In genomic region chr17:78563189-78564145, GRCh38 we compare ENCODE assay signal across 20 cellular contexts. TPM values are rescaled to one million over a fixed set of nuclear protein-coding genes. Genes with fewer than 3 reads are reported as not detected.
DNase-seq lines count a peak whose midpoint lies in the region; ATAC-seq and TF ChIP-seq lines count a peak whose summit lies in the region.
"Had no signal": no experiment of that assay in that cellular context is flagged by ENCODE, and none has a peak within 500 bp of the region (broad histone marks: within the 10 kb centered on the region; RNA-seq: fewer than 3 reads in every experiment).

No MANE protein-coding gene starts in this region.

- no peak for TF ChIP-seq POLR2A in esophagus squamous epithelium (IDR thresholded peaks at IDR 0.05)

- TF ChIP-seq RAD21 in liver (IDR thresholded peaks at IDR 0.05) = no peak

- H3K27ac ChIP-seq in BLaER1 = no peak overlapping the region
- peak overlapping the region in 3 of 4 donors; percentile 21 to 55 (median 49) for H3K27ac ChIP-seq in esophagus squamous epithelium
- no peak overlapping the region for H3K27ac ChIP-seq in liver (ENCODE audit: low read depth in 1 of 2, low read length in 2 of 2)
- no peak overlapping the region for H3K27ac ChIP-seq in lower lobe of right lung
- H3K27ac ChIP-seq: brain microvascular endothelial cell had no signal

- ATAC-seq in lower lobe of right lung = no peak
- ATAC-seq: GM12878, SK-N-SH treated with all-trans-retinoic acid at 6 μM for 48 hours had no signal

- H3K9ac ChIP-seq in BLaER1 = no peak overlapping the region
- H3K9ac ChIP-seq in liver (ENCODE audit: low read depth in 1 of 2, low read length in 2 of 2) = no peak overlapping the region

- H3K27me3 ChIP-seq in BLaER1 (no peaks in the 10 kb centered on the region), esophagus squamous epithelium (peaks cover 0 to 54% (median 0%) of the 10 kb centered on the region in 4 donors), liver (ENCODE audit: control insufficient read depth in 4 of 4, insufficient read depth in 4 of 4, low read length in 3 of 4) (no peaks in the 10 kb centered on the region), lower lobe of right lung (ENCODE audit: low read depth) (no peaks in the 10 kb centered on the region)
- H3K27me3 ChIP-seq: vagina had no signal

- H3K9me3 ChIP-seq in BLaER1 (no peaks in the 10 kb centered on the region), esophagus squamous epithelium (no peaks in the 10 kb centered on the region), liver (ENCODE audit: control insufficient read depth in 4 of 4, low read length in 3 of 4) (no peaks in the 10 kb centered on the region), lower lobe of right lung (no peaks in the 10 kb centered on the region)
- H3K9me3 ChIP-seq: vagina had no signal

- DNase-seq in NCI-H1694 treated with DMSO at 0.1 percent for 48 hours (lab: John Stamatoyannopoulos, UW) (peak; percentile 49), esophagus squamous epithelium (lab: John Stamatoyannopoulos, UW) (no peak), HuH-7 (ENCODE audit: low spot score) (no peak), lower lobe of right lung (no peak), NCI-H2227 (lab: John Stamatoyannopoulos, UW; ENCODE audit: unreplicated experiment) (no peak)
- DNase-seq in stimulated activated CD4-positive, alpha-beta T cell treated with anti-CD3 and anti-CD28 coated beads, Interleukin-4, amount 100 ng/mL, for 24 hours = no peak
- DNase-seq: activated T-cell treated with anti-CD3 and anti-CD28 coated beads, Interleukin-2, amount 50 U/mL, for 1 hour; brain microvascular endothelial cell; CD8-positive, alpha-beta memory T cell; GOT3; kidney glomerular epithelial cell; naive B cell; NCI-H1417; NCI-H510A had no signal

- intact Hi-C loops in esophagus squamous epithelium (cut with DNase I) (no loop called here), lower lobe of right lung (cut with DNase I) (no loop called here)

- no peak for TF ChIP-seq CTCF in esophagus squamous epithelium (IDR thresholded peaks at IDR 0.05)
- TF ChIP-seq CTCF in liver (IDR thresholded peaks at IDR 0.05; ENCODE audit: low read depth, low read length, missing input control) = no peak
- TF ChIP-seq CTCF in lower lobe of right lung (IDR thresholded peaks at IDR 0.05) = no peak

- H3K4me3 ChIP-seq in BLaER1 = no peak overlapping the region
- no peak overlapping the region for H3K4me3 ChIP-seq in esophagus squamous epithelium
- no peak overlapping the region for H3K4me3 ChIP-seq in liver (ENCODE audit: low read depth in 1 of 3, low read length in 3 of 3)
- no peak overlapping the region for H3K4me3 ChIP-seq in lower lobe of right lung
- H3K4me3 ChIP-seq: GM12878, vagina had no signal

- peak overlapping the region; percentile 30; the same call in 1 of the 2 replicates for H3K4me2 ChIP-seq in BLaER1

- peaks cover 17% of the 10 kb centered on the region for H3K4me1 ChIP-seq in BLaER1
- peaks cover 0 to 3% (median 0%) of the 10 kb centered on the region in 3 donors for H3K4me1 ChIP-seq in esophagus squamous epithelium
- no peaks in the 10 kb centered on the region for H3K4me1 ChIP-seq in liver (ENCODE audit: control insufficient read depth in 4 of 4, insufficient read depth in 4 of 4, low read length in 3 of 4)
- no peaks in the 10 kb centered on the region for H3K4me1 ChIP-seq in lower lobe of right lung
- H3K4me1 ChIP-seq: vagina had no signal

- no peaks in the 10 kb centered on the region for H4K20me1 ChIP-seq in BLaER1

- H3K36me3 ChIP-seq in BLaER1 = no peaks in the 10 kb centered on the region
- no peaks in the 10 kb centered on the region for H3K36me3 ChIP-seq in esophagus squamous epithelium
- H3K36me3 ChIP-seq in liver (ENCODE audit: control insufficient read depth in 4 of 4, insufficient read depth in 3 of 4, low read depth in 1 of 4, low read length in 3 of 4) = no peaks in the 10 kb centered on the region
- H3K36me3 ChIP-seq in lower lobe of right lung = no peaks in the 10 kb centered on the region
- H3K36me3 ChIP-seq: brain microvascular endothelial cell, vagina had no signal

- 61 to 70% methylated on average over 21 to 22 of the region's 22 CpGs for WGBS in esophagus squamous epithelium, 2 donors
- WGBS in liver = 60% methylated on average over 22 of the region's 22 CpGs

TF ChIP-seq in liver, 16 proteins besides CTCF, POLR2A, EP300 and RAD21:
- TF ChIP-seq HNF4A (conservative IDR thresholded peaks at IDR 0.05) (peak in 1 of 2 donors; percentile 5), NR2F2 (IDR thresholded peaks at IDR 0.05) (peak; percentile 15), FOXA2 (IDR thresholded peaks at IDR 0.05) (no peak)

RNA-seq across cellular contexts. Expression of gene DNAH17, which starts 13.7 kb away (rescaled TPM):
- under 1 TPM in 2 of 4 donors, not detected in 2; 0.19 to 0.31 TPM for total RNA-seq in esophagus squamous epithelium
- total RNA-seq in liver = under 1 TPM in 1 of 2 donors, not detected in 1; 0.09 TPM
- under 1 TPM in 1 of 2 donors, not detected in 1; 0.79 TPM for polyA plus RNA-seq in liver
- 2.8 TPM for total RNA-seq in lower lobe of right lung
- total RNA-seq: progenitor cell of endocrine pancreas had no signal
- polyA plus RNA-seq: CD8-positive, alpha-beta memory T cell had no signal

Comparison
In these comparisons a context has a peak if more than half of its experiments do, and no peak if none do; other contexts are left out.
1. H3K27ac ChIP-seq: peak in esophagus squamous epithelium (3 of 4); none in BLaER1 (single experiment), liver (0 of 2) and lower lobe of right lung (single experiment).